In the genomic region with DNA sequence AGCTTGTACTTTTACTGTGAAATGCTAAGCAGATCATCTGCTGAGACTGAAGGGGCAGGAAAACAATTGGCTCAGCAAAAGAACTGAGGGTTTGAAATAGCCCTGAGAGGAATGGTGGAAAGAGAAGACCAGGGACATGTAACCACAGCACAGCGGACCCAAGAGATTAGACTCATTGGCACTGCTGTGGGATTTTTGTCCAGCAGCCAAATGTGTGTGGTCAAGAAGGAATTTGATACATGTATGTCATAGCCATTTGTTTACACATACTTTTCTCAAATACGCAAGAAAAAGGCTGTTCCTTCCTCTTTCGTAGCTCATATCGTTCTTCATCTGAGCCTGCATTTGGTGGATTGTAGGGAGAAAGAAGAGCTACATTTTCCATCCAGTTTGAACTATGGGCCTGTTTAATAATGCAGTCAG, we compare ENCODE assay signal across 10 cellular contexts.
DNase-seq lines count a peak whose midpoint lies in the region; TF ChIP-seq lines count a peak whose summit lies in the region.
"Had no signal": no experiment of that assay in that cellular context is flagged by ENCODE, and none has a peak within 500 bp of the region (broad histone marks: within the 10 kb centered on the region; RNA-seq: fewer than 3 reads in every experiment).

No MANE protein-coding gene starts in this region.

- no peak overlapping the region for H3K9ac ChIP-seq in SK-N-SH

- TF ChIP-seq EP300 in SK-N-SH (IDR thresholded peaks at IDR 0.05; ENCODE audit: borderline replicate concordance in 1 of 2, low read depth in 1 of 2, low read length in 1 of 2): no peak

- peak; percentile 41 for DNase-seq in DMS53 (lab: John Stamatoyannopoulos, UW)
- DNase-seq in DMS53 treated with DMSO at 0.1 percent for 48 hours (lab: John Stamatoyannopoulos, UW; ENCODE audit: unreplicated experiment): no peak
- DNase-seq in SK-N-SH: no peak
- peak; percentile 100 for DNase-seq in fibroblast of peridontal ligament (ENCODE audit: extremely low read depth)
- peak; percentile 92 for DNase-seq in stromal cell of bone marrow (ENCODE audit: low read depth)
- no peak for DNase-seq in stimulated activated CD4-positive, alpha-beta T cell treated with anti-CD3 and anti-CD28 coated beads, Interleukin-4, amount 100 ng/mL, for 1 hour
- no peak for DNase-seq in activated CD4-positive, alpha-beta T cell treated with anti-CD3 and anti-CD28 coated beads for 1 hour
- no peak for DNase-seq in NCI-H2171 treated with DMSO at 0.1 percent for 48 hours (lab: John Stamatoyannopoulos, UW)
- DNase-seq: activated B cell treated with CpG ODN at 0.5 μM for 24 hours, uterus had no signal

- no peak for TF ChIP-seq RAD21 in SK-N-SH (IDR thresholded peaks at IDR 0.05; ENCODE audit: low read length)

- H3K27ac ChIP-seq in SK-N-SH (ENCODE audit: low read depth in 2 of 2, low read length in 1 of 2): no peak overlapping the region
- H3K27ac ChIP-seq: uterus had no signal

- WGBS in SK-N-SH (ENCODE audit: low lambda C conversion rate): 23% methylated on average over 4 of the region's 4 CpGs

- no peaks in the 10 kb centered on the region for H4K20me1 ChIP-seq in SK-N-SH (ENCODE audit: insufficient read depth)

- no peaks in the 10 kb centered on the region for H3K36me3 ChIP-seq in SK-N-SH (replicated peaks in 1 of 2; ENCODE audit: control insufficient read depth in 1 of 2, insufficient read depth in 2 of 2, low read length in 1 of 2)
- H3K36me3 ChIP-seq: uterus had no signal

- H2AFZ ChIP-seq in SK-N-SH (ENCODE audit: low read depth): 0 out of 2 replicates have a peak overlapping the region, but pooled peaks have one; percentile 13

- H3K4me2 ChIP-seq in SK-N-SH: peak overlapping the region; percentile 56; the same call in 1 of the 2 replicates

- H3F3A ChIP-seq in SK-N-SH (replicated peaks; ENCODE audit: insufficient read depth): no peaks in the 10 kb centered on the region

- H3K9me2 ChIP-seq in SK-N-SH: no peaks in the 10 kb centered on the region

- TF ChIP-seq CTCF in SK-N-SH (IDR thresholded peaks at IDR 0.05): no peak

- no peak overlapping the region for H3K4me3 ChIP-seq in SK-N-SH (ENCODE audit: low read depth in 2 of 2, low read length in 1 of 2)
- H3K4me3 ChIP-seq: uterus had no signal

- no peaks in the 10 kb centered on the region for H3K9me3 ChIP-seq in SK-N-SH
- H3K9me3 ChIP-seq: uterus had no signal

- CTCF ChIA-PET in SK-N-SH (lab: Yijun Ruan, JAX): no interaction called here

- H3K27me3 ChIP-seq in SK-N-SH (ENCODE audit: insufficient read depth): no peaks in the 10 kb centered on the region
- H3K27me3 ChIP-seq: uterus had no signal

- POLR2A ChIA-PET in SK-N-SH (lab: Yijun Ruan, JAX): no interaction called here

- H3K4me1 ChIP-seq in SK-N-SH (ENCODE audit: control insufficient read depth in 1 of 2, insufficient read depth in 2 of 2, low read depth in 1 of 2, low read length in 1 of 2): no peaks in the 10 kb centered on the region
- H3K4me1 ChIP-seq: uterus had no signal

- H3K79me2 ChIP-seq in SK-N-SH (ENCODE audit: insufficient read depth): no peaks in the 10 kb centered on the region

TF ChIP-seq in SK-N-SH, 30 proteins besides CTCF, POLR2A, EP300 and RAD21:
- TF ChIP-seq TCF12 (IDR thresholded peaks at IDR 0.05) (0 out of 2 replicates have a peak, but pooled peaks have one; percentile 14), NFIC (IDR thresholded peaks at IDR 0.05; ENCODE audit: borderline replicate concordance) (peak; percentile 53; the same call in 1 of the 2 replicates), SIN3A (IDR thresholded peaks at IDR 0.05; ENCODE audit: borderline replicate concordance, low read depth, low read length) (no peak)
- TF ChIP-seq, protein P1, sequence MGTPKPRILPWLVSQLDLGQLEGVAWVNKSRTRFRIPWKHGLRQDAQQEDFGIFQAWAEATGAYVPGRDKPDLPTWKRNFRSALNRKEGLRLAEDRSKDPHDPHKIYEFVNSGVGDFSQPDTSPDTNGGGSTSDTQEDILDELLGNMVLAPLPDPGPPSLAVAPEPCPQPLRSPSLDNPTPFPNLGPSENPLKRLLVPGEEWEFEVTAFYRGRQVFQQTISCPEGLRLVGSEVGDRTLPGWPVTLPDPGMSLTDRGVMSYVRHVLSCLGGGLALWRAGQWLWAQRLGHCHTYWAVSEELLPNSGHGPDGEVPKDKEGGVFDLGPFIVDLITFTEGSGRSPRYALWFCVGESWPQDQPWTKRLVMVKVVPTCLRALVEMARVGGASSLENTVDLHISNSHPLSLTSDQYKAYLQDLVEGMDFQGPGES (IDR thresholded peaks at IDR 0.05; ENCODE audit: low read depth, low read length): no peak
- TF ChIP-seq, protein P2, sequence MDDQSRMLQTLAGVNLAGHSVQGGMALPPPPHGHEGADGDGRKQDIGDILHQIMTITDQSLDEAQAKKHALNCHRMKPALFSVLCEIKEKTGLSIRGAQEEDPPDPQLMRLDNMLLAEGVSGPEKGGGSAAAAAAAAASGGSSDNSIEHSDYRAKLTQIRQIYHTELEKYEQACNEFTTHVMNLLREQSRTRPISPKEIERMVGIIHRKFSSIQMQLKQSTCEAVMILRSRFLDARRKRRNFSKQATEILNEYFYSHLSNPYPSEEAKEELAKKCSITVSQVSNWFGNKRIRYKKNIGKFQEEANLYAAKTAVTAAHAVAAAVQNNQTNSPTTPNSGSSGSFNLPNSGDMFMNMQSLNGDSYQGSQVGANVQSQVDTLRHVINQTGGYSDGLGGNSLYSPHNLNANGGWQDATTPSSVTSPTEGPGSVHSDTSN (IDR thresholded peaks at IDR 0.05): 0 out of 2 replicates have a peak, but pooled peaks have one; percentile 10
- TF ChIP-seq, protein P3, sequence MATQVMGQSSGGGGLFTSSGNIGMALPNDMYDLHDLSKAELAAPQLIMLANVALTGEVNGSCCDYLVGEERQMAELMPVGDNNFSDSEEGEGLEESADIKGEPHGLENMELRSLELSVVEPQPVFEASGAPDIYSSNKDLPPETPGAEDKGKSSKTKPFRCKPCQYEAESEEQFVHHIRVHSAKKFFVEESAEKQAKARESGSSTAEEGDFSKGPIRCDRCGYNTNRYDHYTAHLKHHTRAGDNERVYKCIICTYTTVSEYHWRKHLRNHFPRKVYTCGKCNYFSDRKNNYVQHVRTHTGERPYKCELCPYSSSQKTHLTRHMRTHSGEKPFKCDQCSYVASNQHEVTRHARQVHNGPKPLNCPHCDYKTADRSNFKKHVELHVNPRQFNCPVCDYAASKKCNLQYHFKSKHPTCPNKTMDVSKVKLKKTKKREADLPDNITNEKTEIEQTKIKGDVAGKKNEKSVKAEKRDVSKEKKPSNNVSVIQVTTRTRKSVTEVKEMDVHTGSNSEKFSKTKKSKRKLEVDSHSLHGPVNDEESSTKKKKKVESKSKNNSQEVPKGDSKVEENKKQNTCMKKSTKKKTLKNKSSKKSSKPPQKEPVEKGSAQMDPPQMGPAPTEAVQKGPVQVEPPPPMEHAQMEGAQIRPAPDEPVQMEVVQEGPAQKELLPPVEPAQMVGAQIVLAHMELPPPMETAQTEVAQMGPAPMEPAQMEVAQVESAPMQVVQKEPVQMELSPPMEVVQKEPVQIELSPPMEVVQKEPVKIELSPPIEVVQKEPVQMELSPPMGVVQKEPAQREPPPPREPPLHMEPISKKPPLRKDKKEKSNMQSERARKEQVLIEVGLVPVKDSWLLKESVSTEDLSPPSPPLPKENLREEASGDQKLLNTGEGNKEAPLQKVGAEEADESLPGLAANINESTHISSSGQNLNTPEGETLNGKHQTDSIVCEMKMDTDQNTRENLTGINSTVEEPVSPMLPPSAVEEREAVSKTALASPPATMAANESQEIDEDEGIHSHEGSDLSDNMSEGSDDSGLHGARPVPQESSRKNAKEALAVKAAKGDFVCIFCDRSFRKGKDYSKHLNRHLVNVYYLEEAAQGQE (IDR thresholded peaks at IDR 0.05; ENCODE audit: low read depth, low read length): no peak

Comparison
In these comparisons a context has a peak if more than half of its experiments do, and no peak if none do; other contexts are left out.
1. DNase-seq: peak in DMS53 (single experiment), fibroblast of peridontal ligament (single experiment) and stromal cell of bone marrow (single experiment); none in DMS53 treated with DMSO at 0.1 percent for 48 hours (single experiment), SK-N-SH (single experiment), stimulated activated CD4-positive, alpha-beta T cell treated with anti-CD3 and anti-CD28 coated beads, Interleukin-4, amount 100 ng/mL, for 1 hour (single experiment), activated CD4-positive, alpha-beta T cell treated with anti-CD3 and anti-CD28 coated beads for 1 hour (single experiment) and NCI-H2171 treated with DMSO at 0.1 percent for 48 hours (single experiment).